In the genomic region with DNA sequence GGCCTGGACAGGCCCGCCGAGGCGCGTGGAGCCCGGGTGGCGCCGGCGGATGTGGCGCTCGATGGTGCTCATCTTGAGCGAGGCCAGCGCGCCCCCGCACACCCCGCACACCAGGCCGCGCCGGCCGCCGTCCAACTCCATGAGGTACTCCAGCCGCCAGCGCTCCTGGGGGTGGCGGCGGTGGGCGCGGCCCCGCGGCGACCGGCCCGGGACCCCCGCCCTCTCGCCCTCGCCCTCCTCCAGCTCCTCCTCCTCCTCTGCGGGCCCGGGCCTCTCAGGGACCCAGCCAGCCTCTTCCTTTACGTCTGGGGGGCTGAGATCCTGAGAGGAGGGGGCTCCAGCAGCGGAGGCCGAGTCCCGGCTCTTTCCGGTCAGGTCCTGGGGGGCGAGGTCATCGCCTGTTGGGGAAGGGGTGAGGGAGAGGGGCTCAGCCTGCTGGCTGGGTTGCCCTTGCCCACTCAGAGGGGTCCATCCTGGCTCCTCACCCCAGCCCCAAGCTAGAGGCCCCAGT, we compare ENCODE assay signal across 17 cellular contexts. TPM values are rescaled to one million over a fixed set of nuclear protein-coding genes. Genes with fewer than 3 reads are reported as not detected.
DNase-seq lines count a peak whose midpoint lies in the region; ATAC-seq, FAIRE-seq and TF ChIP-seq lines count a peak whose summit lies in the region.
"Had no signal": no experiment of that assay in that cellular context is flagged by ENCODE, and none has a peak within 500 bp of the region (broad histone marks: within the 10 kb centered on the region; RNA-seq: fewer than 3 reads in every experiment).

No MANE protein-coding gene starts in this region.

- peak overlapping the region; percentile 80 for H3K27ac Mint-ChIP-seq in Caco-2 (ENCODE audit: unreplicated experiment)
- H3K27ac Mint-ChIP-seq: activated naive CD8-positive, alpha-beta T cell treated with anti-CD3 and anti-CD28 coated beads, Interleukin-2, amount 50 U/mL, for 24 hours; IgD-negative memory B cell; naive thymus-derived CD8-positive, alpha-beta T cell; T-helper 1 cell treated with Interleukin-12 subunit alpha and Interleukin-12 subunit beta and Interleukin-4 antibody, amounts not matched to agents 30 μg/mL and 1 μg/mL, for 36 hours had no signal

- intact Hi-C loops in Caco-2 (cut with micrococcal nuclease; ENCODE audit: unreplicated experiment), result no loop called here
- intact Hi-C loops in adrenal gland (cut with DNase I), result loop anchor here in 1 of 2 donors (10.0 kb wide), 1 partner anchor 181 kb away; no protein-coding TSS in a partner anchor
- intact Hi-C loops in pancreas (cut with DNase I), result loop anchor here in 2 of 3 donors (10.0 kb wide), 2 partner anchors 71 to 181 kb away; partner anchors contain the start of gene MARK2 (in 1 of the 2)

- TF ChIP-seq POLR2A in adrenal gland (IDR thresholded peaks at IDR 0.05), result no peak
- TF ChIP-seq POLR2A in H54 (IDR thresholded peaks at IDR 0.05; ENCODE audit: low read depth, low read length), result no peak

- POLR2A ChIA-PET in Caco-2 (lab: Charles Lee), result no interaction called here

- no peak overlapping the region for H3K4me3 Mint-ChIP-seq in Caco-2 (ENCODE audit: unreplicated experiment)
- H3K4me3 Mint-ChIP-seq: activated naive CD8-positive, alpha-beta T cell treated with anti-CD3 and anti-CD28 coated beads, Interleukin-2, amount 50 U/mL, for 24 hours; IgD-negative memory B cell; naive thymus-derived CD8-positive, alpha-beta T cell; T-helper 1 cell treated with Interleukin-12 subunit alpha and Interleukin-12 subunit beta and Interleukin-4 antibody, amounts not matched to agents 30 μg/mL and 1 μg/mL, for 36 hours had no signal

- CTCF ChIA-PET in Caco-2 (lab: Charles Lee), result no interaction called here

- FAIRE-seq in pancreas (lab: Jason Lieb, UNC) (no peak), H54 (lab: Jason Lieb, UNC) (no peak)
- FAIRE-seq: islet of Langerhans had no signal

- no peak for TF ChIP-seq CTCF in Caco-2 (IDR thresholded peaks at IDR 0.05; ENCODE audit: insufficient read depth in 1 of 2, low read depth in 1 of 2, low read length in 1 of 2, severe bottlenecking in 1 of 2, unreplicated experiment in 1 of 2)
- no peak for TF ChIP-seq CTCF in adrenal gland (IDR thresholded peaks at IDR 0.05)
- TF ChIP-seq CTCF in pancreas (IDR thresholded peaks at IDR 0.05), result no peak

- H3K9me3 Mint-ChIP-seq in Caco-2 (ENCODE audit: unreplicated experiment), result no peaks in the 10 kb centered on the region
- H3K9me3 Mint-ChIP-seq: activated naive CD8-positive, alpha-beta T cell treated with anti-CD3 and anti-CD28 coated beads, Interleukin-2, amount 50 U/mL, for 24 hours; IgD-negative memory B cell; naive thymus-derived CD8-positive, alpha-beta T cell; T-helper 1 cell treated with Interleukin-12 subunit alpha and Interleukin-12 subunit beta and Interleukin-4 antibody, amounts not matched to agents 30 μg/mL and 1 μg/mL, for 36 hours had no signal

- peak overlapping the region in 3 of 5 donors; percentile 13 to 71 (median 33) for H3K27ac ChIP-seq in adrenal gland
- peak overlapping the region in 1 of 4 donors; percentile 26 for H3K27ac ChIP-seq in pancreas
- H3K27ac ChIP-seq: suprapubic skin had no signal

- H3K4me3 ChIP-seq in Caco-2 (ENCODE audit: low read depth, low read length) (no peak overlapping the region), adrenal gland (peak overlapping the region in 1 of 4 donors; percentile 56), iPS-18c (ENCODE audit: insufficient read depth, low read depth, low read length) (peak overlapping the region; percentile 95), pancreas (no peak overlapping the region), HAP-1 (no peak overlapping the region)

- no peaks in the 10 kb centered on the region for H3K9me3 ChIP-seq in Caco-2
- no peaks in the 10 kb centered on the region for H3K9me3 ChIP-seq in adrenal gland (replicated peaks in 1 of 3)
- H3K9me3 ChIP-seq in iPS-18c (ENCODE audit: control insufficient read depth, insufficient read depth, low read length), result no peaks in the 10 kb centered on the region
- no peaks in the 10 kb centered on the region for H3K9me3 ChIP-seq in pancreas
- H3K9me3 ChIP-seq in HAP-1, result no peaks in the 10 kb centered on the region
- H3K9me3 ChIP-seq: suprapubic skin had no signal

- BruUV-seq in Caco-2 (replicated peaks; lab: Mats Ljungman, UMichigan), result no TSS peak

- in situ Hi-C loops in HAP-1 (cut with MboI; ENCODE audit: low sequenced_read_pairs), result no loop called here

- DNase-seq in Caco-2, result no peak
- DNase-seq in adrenal gland, result peak in 3 of 7 donors; percentile 17 to 28 (median 25)
- peak in 4 of 6 donors; percentile 14 to 58 (median 32) for DNase-seq in pancreas
- DNase-seq in CD1c-positive myeloid dendritic cell (ENCODE audit: extremely low spot score), result no peak
- DNase-seq in H54 (ENCODE audit: insufficient read length, low spot score), result no peak
- DNase-seq in HAP-1 (ENCODE audit: low spot score in 2 of 2), result no peak
- DNase-seq in NCI-H1436 (lab: John Stamatoyannopoulos, UW), result no peak
- DNase-seq: activated CD4-positive, alpha-beta T cell treated with anti-CD3 and anti-CD28 coated beads for 4 hours; activated naive CD8-positive, alpha-beta T cell treated with anti-CD3 and anti-CD28 coated beads, Interleukin-2, amount 50 U/mL, for 24 hours; naive thymus-derived CD8-positive, alpha-beta T cell; NCI-H1092 treated with DMSO at 0.1 percent for 48 hours; NCI-H446 treated with DMSO at 0.1 percent for 48 hours had no signal

- H3K4me1 Mint-ChIP-seq in Caco-2 (ENCODE audit: low read depth, unreplicated experiment), result peaks cover 26% of the 10 kb centered on the region

- no peaks in the 10 kb centered on the region for H3K27me3 Mint-ChIP-seq in Caco-2 (ENCODE audit: insufficient read depth, unreplicated experiment)
- H3K27me3 Mint-ChIP-seq: activated naive CD8-positive, alpha-beta T cell treated with anti-CD3 and anti-CD28 coated beads, Interleukin-2, amount 50 U/mL, for 24 hours; IgD-negative memory B cell; naive thymus-derived CD8-positive, alpha-beta T cell had no signal

- ATAC-seq in pancreas, result no peak
- ATAC-seq: activated naive CD8-positive, alpha-beta T cell treated with anti-CD3 and anti-CD28 coated beads, Interleukin-2, amount 50 U/mL, for 24 hours; naive thymus-derived CD8-positive, alpha-beta T cell had no signal

- WGBS in adrenal gland, 4 donors, result 61 to 84% (median 62%) methylated on average over 11 to 43 of the region's 43 CpGs
- WGBS in pancreas, 2 donors, result 82 to 84% methylated on average over 33 to 43 of the region's 43 CpGs

- H3K36me3 ChIP-seq in Caco-2 (ENCODE audit: control insufficient read depth, insufficient read depth, low read length), result peaks cover 5% of the 10 kb centered on the region
- no peaks in the 10 kb centered on the region for H3K36me3 ChIP-seq in adrenal gland (replicated peaks in 1 of 2)
- H3K36me3 ChIP-seq in pancreas, result peaks cover 0 to 7% (median 0%) of the 10 kb centered on the region in 3 donors
- H3K36me3 ChIP-seq in HAP-1 (replicated peaks), result peaks cover 21% of the 10 kb centered on the region

- peaks cover 64% of the 10 kb centered on the region for H3K36me3 Mint-ChIP-seq in Caco-2 (ENCODE audit: insufficient read depth, unreplicated experiment)
- H3K36me3 Mint-ChIP-seq: IgD-negative memory B cell had no signal

- no peaks in the 10 kb centered on the region for H3K27me3 ChIP-seq in Caco-2 (replicated peaks; ENCODE audit: control insufficient read depth, insufficient read depth, low read length)
- no peaks in the 10 kb centered on the region for H3K27me3 ChIP-seq in adrenal gland
- H3K27me3 ChIP-seq in pancreas, result no peaks in the 10 kb centered on the region
- no peaks in the 10 kb centered on the region for H3K27me3 ChIP-seq in HAP-1 (ENCODE audit: low read depth)
- H3K27me3 ChIP-seq: suprapubic skin had no signal

- H3K4me1 ChIP-seq in Caco-2 (peaks cover 32% of the 10 kb centered on the region), adrenal gland (replicated peaks in 1 of 2) (peaks cover 30 to 42% of the 10 kb centered on the region in 2 donors), pancreas (peaks cover 0 to 3% (median 0%) of the 10 kb centered on the region in 3 donors), HAP-1 (peaks cover 24% of the 10 kb centered on the region)

RNA-seq across cellular contexts. Expression of gene ZFTA, which starts 4.3 kb away (rescaled TPM):
- total RNA-seq in Caco-2 (2022), result 30.8 and 31.0 TPM in 2 replicates
- 10 to 100 TPM in 7 of 8 donors, 1 to 10 TPM in 1; 8.1 to 20.2 (median 15.4) TPM for total RNA-seq in adrenal gland
- polyA plus RNA-seq in adrenal gland, result 10 to 100 TPM in 2 of 3 donors, 1 to 10 TPM in 1; 3.6 to 15.9 (median 10.3) TPM
- total RNA-seq in pancreas, result 10 to 100 TPM in 1 of 6 donors, 1 to 10 TPM in 5; 4.3 to 11.3 (median 6.2) TPM
- 10 to 100 TPM in 1 of 2 donors, 1 to 10 TPM in 1; 7.0 to 10.0 TPM for polyA plus RNA-seq in pancreas

RNA-seq across cellular contexts. Expression of gene SPINDOC, which starts 49.0 kb away (rescaled TPM):
- 71.2 and 72.1 TPM in 2 replicates for total RNA-seq in Caco-2 (2022)
- total RNA-seq in adrenal gland, result 10 to 100 TPM in 7 of 8 donors, 1 to 10 TPM in 1; 9.3 to 13.9 (median 10.9) TPM
- 10 to 100 TPM in 1 of 3 donors, 1 to 10 TPM in 2; 4.5 to 19.2 (median 9.8) TPM for polyA plus RNA-seq in adrenal gland
- total RNA-seq in pancreas, result 1 to 10 TPM; 2.5 to 7.8 (median 4.3) TPM
- polyA plus RNA-seq in pancreas, result 1 to 10 TPM; 8.0 to 8.3 TPM

Comparison
In these comparisons a context has a peak if more than half of its experiments do, and no peak if none do; other contexts are left out.
1. DNase-seq: peak in pancreas (4 of 6); none in Caco-2 (0 of 2), CD1c-positive myeloid dendritic cell (single experiment), H54 (single experiment), HAP-1 (0 of 2) and NCI-H1436 (single experiment).